In genomic region chr13:64675256-64675892, GRCh38 we compare ENCODE assay signal across 16 cellular contexts.
A peak's percentile ranks its signal among the peaks of the same experiment; 100 is the strongest.
DNase-seq lines count a peak whose midpoint lies in the region; TF ChIP-seq lines count a peak whose summit lies in the region.
"Had no signal": no experiment of that assay in that cellular context is flagged by ENCODE, and none has a peak within 500 bp of the region (broad histone marks: within the 10 kb centered on the region; RNA-seq: fewer than 3 reads in every experiment).

No MANE protein-coding gene starts in this region.

- peaks cover 2% of the 10 kb centered on the region; the same call in 1 of the 2 replicates for H3K9me3 ChIP-seq in Caco-2
- H3K9me3 ChIP-seq in mammary epithelial cell (replicated peaks; ENCODE audit: insufficient read depth, low read length): no peaks in the 10 kb centered on the region
- no peaks in the 10 kb centered on the region for H3K9me3 ChIP-seq in effector memory CD4-positive, alpha-beta T cell (ENCODE audit: control insufficient read depth, low read length)
- H3K9me3 ChIP-seq: adrenal gland had no signal

- H3K27me3 ChIP-seq in Caco-2 (replicated peaks; ENCODE audit: control insufficient read depth, insufficient read depth, low read length): no peaks in the 10 kb centered on the region
- H3K27me3 ChIP-seq in mammary epithelial cell (ENCODE audit: insufficient read depth, low read length): no peaks in the 10 kb centered on the region
- no peaks in the 10 kb centered on the region for H3K27me3 ChIP-seq in effector memory CD4-positive, alpha-beta T cell (replicated peaks; ENCODE audit: control insufficient read depth, insufficient read depth, low read length, poor library complexity, severe bottlenecking)
- H3K27me3 ChIP-seq: adrenal gland had no signal

- no peaks in the 10 kb centered on the region for H4K20me1 ChIP-seq in mammary epithelial cell (ENCODE audit: insufficient read depth, low read length)

- H3K36me3 ChIP-seq in Caco-2 (ENCODE audit: control insufficient read depth, insufficient read depth, low read length) (no peaks in the 10 kb centered on the region), mammary epithelial cell (ENCODE audit: insufficient read depth, low read length) (no peaks in the 10 kb centered on the region)
- no peaks in the 10 kb centered on the region for H3K36me3 ChIP-seq in effector memory CD4-positive, alpha-beta T cell (ENCODE audit: control insufficient read depth, insufficient read depth, low read length)
- H3K36me3 ChIP-seq: adrenal gland had no signal

- intact Hi-C loops in Caco-2 (cut with micrococcal nuclease; ENCODE audit: unreplicated experiment) (loop anchor here (1.0 kb wide), 2 partner anchors 48 to 174 kb away; no protein-coding TSS in a partner anchor), mammary epithelial cell (cut with micrococcal nuclease) (loop anchor here (10.0 kb wide), 1 partner anchor 49 kb away; no protein-coding TSS in a partner anchor)

- H3K79me2 ChIP-seq in mammary epithelial cell (ENCODE audit: insufficient read depth, low read length): no peaks in the 10 kb centered on the region

- peaks cover 17% of the 10 kb centered on the region for H3K4me1 Mint-ChIP-seq in Caco-2 (ENCODE audit: low read depth, unreplicated experiment)
- peaks cover 20% of the 10 kb centered on the region for H3K4me1 Mint-ChIP-seq in mesothelial cell of epicardium
- H3K4me1 Mint-ChIP-seq: memory B cell had no signal

- no peaks in the 10 kb centered on the region for H3K27me3 Mint-ChIP-seq in Caco-2 (ENCODE audit: insufficient read depth, unreplicated experiment)
- no peaks in the 10 kb centered on the region for H3K27me3 Mint-ChIP-seq in mesothelial cell of epicardium (ENCODE audit: low read depth)
- H3K27me3 Mint-ChIP-seq: memory B cell; stimulated activated naive CD8-positive, alpha-beta T cell treated with anti-CD3 and anti-CD28 coated beads, Interleukin-15, Interleukin-2, amounts not matched to agents 100 ng/mL and 50 ng/mL, for 24 hours had no signal

- TF ChIP-seq CTCF in Caco-2 (IDR thresholded peaks at IDR 0.05; ENCODE audit: insufficient read depth in 1 of 2, low read depth in 1 of 2, low read length in 1 of 2, severe bottlenecking in 1 of 2, unreplicated experiment in 1 of 2) (no peak), mammary epithelial cell (conservative IDR thresholded peaks at IDR 0.05 in 1 of 2, IDR thresholded peaks at IDR 0.05 in 1 of 2; ENCODE audit: extremely low read depth in 1 of 2, insufficient read depth in 1 of 2, low read depth in 1 of 2, low read length in 2 of 2) (no peak), mesothelial cell of epicardium (IDR thresholded peaks at IDR 0.05; ENCODE audit: unreplicated experiment) (no peak)

- in situ Hi-C loops in mammary epithelial cell (cut with MboI; ENCODE audit: low sequenced_read_pairs in 2 of 2): no loop called here

- peaks cover 19% of the 10 kb centered on the region for H3K9me3 Mint-ChIP-seq in Caco-2 (ENCODE audit: unreplicated experiment)
- H3K9me3 Mint-ChIP-seq in mesothelial cell of epicardium: peaks cover 11% of the 10 kb centered on the region

- H3K36me3 Mint-ChIP-seq in Caco-2 (ENCODE audit: insufficient read depth, unreplicated experiment): no peaks in the 10 kb centered on the region
- H3K36me3 Mint-ChIP-seq in mesothelial cell of epicardium: no peaks in the 10 kb centered on the region
- H3K36me3 Mint-ChIP-seq: CD8-positive, alpha-beta T cell; memory B cell had no signal

- 54% methylated on average over 5 of the region's 6 CpGs for WGBS in mammary epithelial cell (ENCODE audit: low coverage, missing lambda C conversion rate)

- peak overlapping the region; percentile 65 for H3K4me3 Mint-ChIP-seq in Caco-2 (ENCODE audit: unreplicated experiment)
- H3K4me3 Mint-ChIP-seq in mesothelial cell of epicardium: no peak overlapping the region
- H3K4me3 Mint-ChIP-seq: CD8-positive, alpha-beta T cell; memory B cell; stimulated activated naive CD8-positive, alpha-beta T cell treated with anti-CD3 and anti-CD28 coated beads, Interleukin-15, Interleukin-2, amounts not matched to agents 100 ng/mL and 50 ng/mL, for 24 hours had no signal

- H3K9ac ChIP-seq in mammary epithelial cell (ENCODE audit: insufficient read depth, low read length): peak overlapping the region; percentile 9

- CTCF ChIA-PET in Caco-2 (lab: Charles Lee): no interaction called here
- CTCF ChIA-PET in mammary epithelial cell (lab: Charles Lee; ENCODE audit: low non-redundant PET): no interaction called here

- no TSS peak for BruUV-seq in Caco-2 (replicated peaks; lab: Mats Ljungman, UMichigan)
- BruUV-seq in mammary epithelial cell (replicated peaks; lab: Mats Ljungman, UMichigan): no TSS peak

- POLR2A ChIA-PET in Caco-2 (lab: Charles Lee): no interaction called here

- H3K4me2 ChIP-seq in mammary epithelial cell (ENCODE audit: insufficient read depth, low read depth, low read length): peak overlapping the region; percentile 76

- H2AFZ ChIP-seq in mammary epithelial cell (ENCODE audit: low read depth, low read length): peak overlapping the region; percentile 81

- H3K4me1 ChIP-seq in Caco-2 (peaks cover 21% of the 10 kb centered on the region), mammary epithelial cell (ENCODE audit: insufficient read depth, low read length) (peaks cover 27% of the 10 kb centered on the region)
- H3K4me1 ChIP-seq in effector memory CD4-positive, alpha-beta T cell (ENCODE audit: control insufficient read depth, insufficient read depth, low read length, poor library complexity, severe bottlenecking): no peaks in the 10 kb centered on the region
- H3K4me1 ChIP-seq: adrenal gland had no signal

- dilution Hi-C loops in mammary epithelial cell (cut with HindIII; ENCODE audit: low sequenced_read_pairs): no loop called here

- H3K27ac ChIP-seq in mammary epithelial cell (ENCODE audit: insufficient read depth, low read depth, low read length): peak overlapping the region; percentile 59
- no peak overlapping the region for H3K27ac ChIP-seq in effector memory CD4-positive, alpha-beta T cell (ENCODE audit: insufficient read depth, low read length, poor library complexity, severe bottlenecking)
- H3K27ac ChIP-seq: adrenal gland had no signal

- H3K27ac Mint-ChIP-seq in Caco-2 (ENCODE audit: unreplicated experiment) (peak overlapping the region; percentile 94), mesothelial cell of epicardium (peak overlapping the region; percentile 51)
- H3K27ac Mint-ChIP-seq: CD8-positive, alpha-beta T cell; memory B cell; stimulated activated naive CD8-positive, alpha-beta T cell treated with anti-CD3 and anti-CD28 coated beads, Interleukin-15, Interleukin-2, amounts not matched to agents 100 ng/mL and 50 ng/mL, for 24 hours had no signal

- DNase-seq in Caco-2 (peak in 1 of 2 experiments; percentile 64), NCI-H226 (peak; percentile 80), mammary epithelial cell (peak; percentile 76), mesothelial cell of epicardium (ENCODE audit: low spot score in 2 of 2, unreplicated experiment in 2 of 2) (no peak), SIG-M5 treated with dmso at 0.1 percent for 504 hours (lab: John Stamatoyannopoulos, UW; ENCODE audit: unreplicated experiment) (no peak), GM19238 (ENCODE audit: insufficient read length, low spot score) (no peak), SW480 (ENCODE audit: low spot score) (no peak)
- no peak for DNase-seq in effector memory CD4-positive, alpha-beta T cell
- DNase-seq: activated CD8-positive, alpha-beta memory T cell treated with anti-CD3 and anti-CD28 coated beads, Interleukin-2, amount 50 U/mL, for 48 hours; adrenal gland; CD8-positive, alpha-beta T cell; effector CD8-positive, alpha-beta T cell; hypothalamus; NCI-H2029 treated with DMSO at 0.1 percent for 48 hours had no signal

- H3K4me3 ChIP-seq in Caco-2 (ENCODE audit: low read depth, low read length) (no peak overlapping the region), mammary epithelial cell (replicated peaks in 1 of 3; ENCODE audit: insufficient read depth in 1 of 3, low read depth in 2 of 3, low read length in 3 of 3) (no peak overlapping the region)
- H3K4me3 ChIP-seq in effector memory CD4-positive, alpha-beta T cell (ENCODE audit: insufficient read depth, low read depth, low read length, poor library complexity, severe bottlenecking): no peak overlapping the region
- H3K4me3 ChIP-seq: adrenal gland had no signal

Comparison
In these comparisons a context has a peak if more than half of its experiments do, and no peak if none do; other contexts are left out.
1. DNase-seq: peak in NCI-H226 (single experiment) and mammary epithelial cell (single experiment); none in mesothelial cell of epicardium (0 of 2), SIG-M5 treated with dmso at 0.1 percent for 504 hours (single experiment), GM19238 (single experiment), SW480 (single experiment) and effector memory CD4-positive, alpha-beta T cell (0 of 3).